In the genomic region with DNA sequence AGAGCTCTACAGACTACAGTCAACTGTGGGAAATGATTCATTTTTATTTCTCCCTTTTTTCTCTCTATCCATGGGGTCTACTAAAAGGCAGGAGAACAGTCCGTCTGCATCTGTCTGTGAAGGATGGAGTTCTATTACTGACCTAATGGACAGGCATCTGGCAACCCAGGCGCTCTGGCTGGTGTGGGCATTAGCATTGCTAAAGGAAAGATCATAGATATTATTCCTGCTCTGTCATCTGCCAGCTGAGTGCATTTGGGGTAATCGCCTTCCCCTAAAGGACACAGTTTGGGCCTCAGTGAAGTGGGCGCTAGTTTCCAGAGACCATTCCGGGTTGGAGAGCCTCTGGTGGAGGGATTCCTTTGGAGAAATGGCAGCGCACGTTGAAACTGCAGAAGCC, we compare ENCODE assay signal across 3 cellular contexts.
"Had no signal": no experiment of that assay in that cellular context is flagged by ENCODE, and none has a peak within 500 bp of the region (broad histone marks: within the 10 kb centered on the region; RNA-seq: fewer than 3 reads in every experiment).

No MANE protein-coding gene starts in this region.

- H3K4me3 ChIP-seq: GM12878 had no signal

- ATAC-seq: GM12878 had no signal

- DNase-seq: GDM1, GF-D8 had no signal
